9 cellular contexts compared by ENCODE assay signal in genomic region chr11:827861-828167, GRCh38. TPM values are rescaled to one million over a fixed set of nuclear protein-coding genes. Genes with fewer than 3 reads are reported as not detected.
DNase-seq lines count a peak whose midpoint lies in the region; ATAC-seq and TF ChIP-seq lines count a peak whose summit lies in the region.
"Had no signal": no experiment of that assay in that cellular context is flagged by ENCODE, and none has a peak within 500 bp of the region (broad histone marks: within the 10 kb centered on the region; RNA-seq: fewer than 3 reads in every experiment).

TSS of gene CRACR2B (plus strand) at chr11:827919. CDS start at chr11:828608, 689 bp downstream.

- H3K27ac ChIP-seq in SJCRH30 (peak within 1 kb of the TSS; percentile 58), rectal smooth muscle tissue (ENCODE audit: low read depth, low read length) (no peak within 1 kb of the TSS)

- no peak within 1 kb of the TSS for H3K9ac ChIP-seq in rectal smooth muscle tissue (ENCODE audit: low read length)

- no peak for TF ChIP-seq CTCF in GM13976 (IDR thresholded peaks at IDR 0.05; ENCODE audit: borderline replicate concordance, control extremely low read depth, extremely low read depth, insufficient read depth, missing control alignments)

- DNase-seq in SJCRH30 (peak; percentile 75 to 83), Right ventricle myocardium superior (no peak), HuH-7.5 (ENCODE audit: low spot score) (no peak), GM13976 (ENCODE audit: low spot score) (no peak), sciatic nerve (ENCODE audit: low spot score) (no peak)

- H3K36me3 ChIP-seq in SJCRH30 (no peaks in the 10 kb centered on the region; the same call in 1 of the 2 replicates), rectal smooth muscle tissue (ENCODE audit: control insufficient read depth, insufficient read depth, low read length) (peaks cover 10% of the 10 kb centered on the region)

- H3K4me1 ChIP-seq in SJCRH30, result peaks cover 39% of the 10 kb centered on the region
- H3K4me1 ChIP-seq in rectal smooth muscle tissue (ENCODE audit: control insufficient read depth, insufficient read depth, low read length), result peaks cover 6% of the 10 kb centered on the region

- H3K4me3 ChIP-seq in SJCRH30 (peak within 1 kb of the TSS; percentile 54), rectal smooth muscle tissue (ENCODE audit: low read length) (peak within 1 kb of the TSS; percentile 59)

- intact Hi-C loops in Right ventricle myocardium superior (cut with DNase I), result no loop called here
- intact Hi-C loops in sciatic nerve (cut with DNase I), result no loop called here

- peak; percentile 8 for ATAC-seq in GM19438 (IDR thresholded peaks at IDR 0.05; ENCODE audit: low read depth, unreplicated experiment)
- ATAC-seq in Right ventricle myocardium superior (ENCODE audit: poor library complexity), result no peak
- no peak for ATAC-seq in HG03439 (IDR thresholded peaks at IDR 0.05; ENCODE audit: unreplicated experiment)
- no peak for ATAC-seq in sciatic nerve

- H3K9me3 ChIP-seq in SJCRH30 (replicated peaks), result no peaks in the 10 kb centered on the region

- in situ Hi-C loops in GM13976 (cut with MboI; ENCODE audit: low sequenced_read_pairs, unreplicated experiment), result no loop called here

- H3K27me3 ChIP-seq in SJCRH30 (no peaks in the 10 kb centered on the region), rectal smooth muscle tissue (ENCODE audit: control insufficient read depth, insufficient read depth, low read length) (peaks cover 34% of the 10 kb centered on the region)

RNA-seq across cellular contexts. Expression of gene CRACR2B, which starts in this region (rescaled TPM):
- 1.6 and 1.9 TPM in 2 replicates for total RNA-seq in SJCRH30 (2014; rRNA removed; shearing (Covaris generic))
- total RNA-seq in Right ventricle myocardium superior, result 18.9 TPM
- 8.7 TPM for total RNA-seq in sciatic nerve
- total RNA-seq: HT1080 had no signal

Comparison
In these comparisons a context has a peak if more than half of its experiments do, and no peak if none do; other contexts are left out.
1. DNase-seq: peak in SJCRH30 (2 of 2); none in Right ventricle myocardium superior (single experiment), HuH-7.5 (single experiment), GM13976 (single experiment) and sciatic nerve (single experiment).